Comparison of ENCODE assay signal across 17 cellular contexts in genomic region chr4:56698329-56698728, GRCh38. TPM values are rescaled to one million over a fixed set of nuclear protein-coding genes. Genes with fewer than 3 reads are reported as not detected.
DNase-seq lines count a peak whose midpoint lies in the region; ATAC-seq, FAIRE-seq and TF ChIP-seq lines count a peak whose summit lies in the region.
"Had no signal": no experiment of that assay in that cellular context is flagged by ENCODE, and none has a peak within 500 bp of the region (broad histone marks: within the 10 kb centered on the region; RNA-seq: fewer than 3 reads in every experiment).

No MANE protein-coding gene starts in this region.

- H3K4me1 ChIP-seq in K562 (replicated peaks in 1 of 2; ENCODE audit: control insufficient read depth in 2 of 2, insufficient read depth in 2 of 2, low read length in 2 of 2): no peaks in the 10 kb centered on the region
- H3K4me1 ChIP-seq: Caco-2 had no signal

- CTCF ChIA-PET in K562 (lab: Yijun Ruan, JAX; ENCODE audit: low intra/inter-chr PET ratio): no interaction called here

- no peaks in the 10 kb centered on the region for H4K20me1 ChIP-seq in K562 (replicated peaks; ENCODE audit: control insufficient read depth, insufficient read depth, low read length)

- in situ Hi-C loops in K562 (cut with MboI): no loop called here

- no peak overlapping the region for H3K9ac ChIP-seq in K562 (ENCODE audit: insufficient read depth in 1 of 2, low read depth in 2 of 2, low read length in 2 of 2)

- TF ChIP-seq POLR2A in K562 (conservative IDR thresholded peaks at IDR 0.05): no peak

- intact Hi-C loops in K562 (cut with micrococcal nuclease): no loop called here

- no peaks in the 10 kb centered on the region for H3K36me3 ChIP-seq in K562 (ENCODE audit: control insufficient read depth, insufficient read depth, low read length)

- no TSS peak for BruUV-seq in K562 (replicated peaks; lab: Mats Ljungman, UMichigan)

- FAIRE-seq in K562 (lab: Jason Lieb, UNC): no peak

- TF ChIP-seq RAD21 in K562 (CRISPR knock-in tag; conservative IDR thresholded peaks at IDR 0.05 in 1 of 2, IDR thresholded peaks at IDR 0.05 in 1 of 2): no peak

- H3K27ac ChIP-seq in K562 (ENCODE audit: extremely low read depth, low read depth, low read length): no peak overlapping the region

- H2AFZ ChIP-seq in K562 (ENCODE audit: low read depth, low read length): no peak overlapping the region

- peaks cover 7 to 8% of the 10 kb centered on the region in 2 experiments; a peak in 4 of 5 replicates for H3K27me3 ChIP-seq in K562 (ENCODE audit: control insufficient read depth in 2 of 2, insufficient read depth in 2 of 2, low read length in 2 of 2)

- H3K9me3 ChIP-seq in K562 (replicated peaks; ENCODE audit: control insufficient read depth, insufficient read depth, low read depth, low read length): no peaks in the 10 kb centered on the region
- H3K9me3 ChIP-seq: Caco-2 had no signal

- H3K9me1 ChIP-seq in K562 (ENCODE audit: control insufficient read depth, insufficient read depth, low read length): no peaks in the 10 kb centered on the region

- DNase-seq in A172 (ENCODE audit: low spot score): peak; percentile 61
- DNase-seq in H4 (ENCODE audit: low spot score): peak; percentile 23
- no peak for DNase-seq in K562 (ENCODE audit: extremely low read depth in 1 of 4, low spot score in 3 of 4)
- DNase-seq in kidney tubule cell (ENCODE audit: low spot score): peak; percentile 50
- DNase-seq in pons (ENCODE audit: low spot score): no peak
- DNase-seq in GM19240 (ENCODE audit: insufficient read length, low spot score): no peak
- DNase-seq: activated CD8-positive, alpha-beta memory T cell treated with anti-CD3 and anti-CD28 coated beads, Interleukin-2, amount 50 U/mL, for 4 hours; Caco-2; head of caudate nucleus; left colon; NCI-H2107; RPMI8226; T-helper 1 cell had no signal

- H3K4me2 ChIP-seq in K562 (ENCODE audit: insufficient read depth, low read length): no peak overlapping the region

- ATAC-seq in K562 (no peak), HG03097 (IDR thresholded peaks at IDR 0.05; ENCODE audit: low FRiP score, unreplicated experiment) (no peak), HG03108 (IDR thresholded peaks at IDR 0.05; ENCODE audit: unreplicated experiment) (no peak)
- ATAC-seq: activated CD4-positive, CD25-positive, alpha-beta regulatory T cell treated with anti-CD3 and anti-CD28 coated beads, Interleukin-2, amount 50 U/mL, for 24 hours; activated naive CD4-positive, alpha-beta T cell treated with anti-CD3 and anti-CD28 coated beads, Interleukin-2, amount 50 U/mL, for 72 hours; left colon had no signal

- TF ChIP-seq CTCF in K562 (IDR thresholded peaks at IDR 0.05 in 2 of 3, conservative IDR thresholded peaks at IDR 0.05 in 1 of 3; ENCODE audit: insufficient read depth in 2 of 3, low read depth in 1 of 3, low read length in 3 of 3): no peak

- WGBS in K562 (ENCODE audit: insufficient coverage, low coverage, missing lambda C conversion rate): 0% methylated on average over 4 of the region's 4 CpGs

- no peak for TF ChIP-seq EP300 in K562 (IDR thresholded peaks at IDR 0.05; ENCODE audit: low read length)

- no peak overlapping the region for H3K4me3 ChIP-seq in K562

- POLR2A ChIA-PET in K562 (lab: Yijun Ruan, JAX): no interaction called here

- no peaks in the 10 kb centered on the region for H3K79me2 ChIP-seq in K562 (ENCODE audit: control insufficient read depth, insufficient read depth, low read length)

TF ChIP-seq in K562, 482 proteins besides CTCF, POLR2A, EP300 and RAD21:
- TF ChIP-seq CREBBP (IDR thresholded peaks at IDR 0.05; ENCODE audit: low read depth, low read length) (no peak), TFE3 (CRISPR knock-in tag; IDR thresholded peaks at IDR 0.05) (peak; percentile 67)
TF ChIP-seq in K562: peak in this region for 1.

RNA-seq across cellular contexts. Expression of gene HOPX, which starts 17.2 kb away (rescaled TPM):
- total RNA-seq in A172 (2014; rRNA removed; shearing (Covaris generic)): not detected in 2 replicates
- not detected in 2 replicates for total RNA-seq in H4 (2014; rRNA removed; shearing (Covaris generic))
- total RNA-seq in K562 (2011; cell fraction: chromatin; rRNA removed; ENCODE audit: low replicate concordance): not detected in 2 replicates
- not detected in 2 replicates for total RNA-seq in K562 (2011; cell fraction: nucleolus; rRNA removed)
- total RNA-seq in K562 (2011; cell fraction: nucleoplasm; rRNA removed): not detected in 2 replicates
- total RNA-seq in K562 (2014; rRNA removed) (not detected in 2 replicates), K562 (2014; rRNA removed; fragmentation: Illumina TruSeq; extraction: Trizol) (not detected in 2 replicates), K562 (2015; rRNA removed; fragmentation: Illumina TruSeq; extraction: Trizol) (not detected in 2 replicates), K562 (2021) (0.24 and 0.27 TPM in 2 replicates)
- polyA plus RNA-seq in K562 (2011; rRNA removed) (not detected in 2 replicates), K562 (2014; fragmentation: Illumina TruSeq; extraction: Trizol) (not detected in 2 replicates), K562 (2014; fragmentation: Nextera tagmentation; extraction: Ambion mirVana) (not detected), K562 (2014; rRNA removed) (not detected in 2 replicates)
- not detected in 2 replicates for polyA plus RNA-seq in K562 (2011; cell fraction: cytosol; rRNA removed)
- polyA plus RNA-seq in K562 (2011; cell fraction: nucleus; rRNA removed): not detected in 2 replicates
- not detected in 2 replicates for polyA plus RNA-seq in K562 (2012)
- not detected in 2 replicates for polyA minus RNA-seq in K562 (2011; rRNA and poly(A)+ RNA removed)
- not detected in 2 replicates for polyA minus RNA-seq in K562 (2011; cell fraction: cytosol; rRNA and poly(A)+ RNA removed)
- polyA minus RNA-seq in K562 (2011; cell fraction: nucleus; rRNA and poly(A)+ RNA removed): not detected in 2 replicates
- total RNA-seq: Caco-2 had no signal

Comparison
In these comparisons a context has a peak if more than half of its experiments do, and no peak if none do; other contexts are left out.
1. DNase-seq: peak in A172 (single experiment), H4 (single experiment) and kidney tubule cell (single experiment); none in K562 (0 of 4), pons (single experiment) and GM19240 (single experiment).